In the genomic region with DNA sequence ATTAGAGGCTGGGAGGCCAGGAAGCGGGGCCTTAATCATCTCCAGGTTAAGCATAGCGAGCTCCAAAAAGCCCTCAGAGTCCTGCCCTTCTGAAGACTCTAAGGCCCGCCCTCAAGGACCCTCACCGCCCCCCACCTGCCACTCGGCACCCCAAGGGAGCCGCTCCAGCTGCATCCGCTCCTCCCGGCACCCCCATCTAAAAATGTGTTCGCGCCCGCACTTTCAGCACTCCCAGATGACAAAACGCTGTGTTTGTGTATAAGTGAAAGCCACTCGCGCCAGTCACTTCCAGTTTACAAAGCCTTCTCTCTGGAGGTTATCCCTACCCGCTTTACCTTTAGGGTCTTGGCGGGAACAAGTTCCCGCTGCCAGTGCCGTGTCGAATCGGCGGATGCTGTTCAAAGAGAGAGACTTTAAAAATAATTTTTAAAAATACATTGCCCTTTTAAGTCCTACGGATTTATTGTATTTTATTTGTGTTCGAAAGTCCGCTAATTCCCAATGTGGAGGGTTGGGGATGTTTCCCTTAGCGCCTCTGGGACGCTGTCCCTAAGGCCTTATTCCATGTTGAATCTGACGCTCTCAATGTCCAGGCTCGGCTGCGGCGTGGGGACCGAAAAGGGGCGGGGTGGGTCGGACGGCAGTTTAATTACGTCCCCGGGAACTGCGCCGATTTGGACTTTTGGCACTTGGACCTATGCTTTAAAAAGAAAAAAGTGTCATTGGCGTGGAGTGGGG, we compare ENCODE assay signal across 8 cellular contexts. TPM values are rescaled to one million over a fixed set of nuclear protein-coding genes. Genes with fewer than 3 reads are reported as not detected.
DNase-seq lines count a peak whose midpoint lies in the region; ATAC-seq and TF ChIP-seq lines count a peak whose summit lies in the region.

Gene DCLRE1A, minus strand, starts transcription at position 64 of the 738 bp plus-strand sequence. CDS start 900 bp downstream, outside the sequence.
A gene with protein sequence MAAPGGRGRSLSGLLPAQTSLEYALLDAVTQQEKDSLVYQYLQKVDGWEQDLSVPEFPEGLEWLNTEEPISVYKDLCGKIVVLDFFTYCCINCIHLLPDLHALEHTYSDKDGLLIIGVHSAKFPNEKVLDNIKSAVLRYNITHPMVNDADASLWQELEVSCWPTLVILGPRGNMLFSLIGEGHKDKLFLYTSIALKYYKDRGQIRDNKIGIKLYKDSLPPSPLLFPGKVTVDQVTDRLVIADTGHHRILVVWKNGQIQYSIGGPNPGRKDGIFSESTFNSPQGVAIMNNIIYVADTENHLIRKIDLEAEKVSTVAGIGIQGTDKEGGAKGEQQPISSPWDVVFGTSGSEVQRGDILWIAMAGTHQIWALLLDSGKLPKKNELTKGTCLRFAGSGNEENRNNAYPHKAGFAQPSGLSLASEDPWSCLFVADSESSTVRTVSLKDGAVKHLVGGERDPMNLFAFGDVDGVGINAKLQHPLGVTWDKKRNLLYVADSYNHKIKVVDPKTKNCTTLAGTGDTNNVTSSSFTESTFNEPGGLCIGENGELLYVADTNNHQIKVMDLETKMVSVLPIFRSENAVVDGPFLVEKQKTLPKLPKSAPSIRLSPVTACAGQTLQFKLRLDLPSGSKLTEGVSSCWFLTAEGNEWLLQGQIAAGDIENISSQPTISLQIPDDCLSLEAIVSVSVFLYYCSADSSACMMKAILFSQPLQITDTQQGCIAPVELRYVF (plus strand): TSS at position 643 of the 738 bp plus-strand sequence. CDS start 212 bp downstream, outside the sequence.

- peak within 1 kb of the TSS; percentile 86 for H3K4me2 ChIP-seq in hepatocyte

- H3K79me2 ChIP-seq in hepatocyte: peaks cover 45% of the 10 kb centered on the region

- no peaks in the 10 kb centered on the region for H4K20me1 ChIP-seq in hepatocyte (ENCODE audit: insufficient read depth, poor library complexity, severe bottlenecking)

- no peaks in the 10 kb centered on the region for H3K36me3 ChIP-seq in hepatocyte (replicated peaks; ENCODE audit: insufficient read depth, low read depth)

- peak; percentile 88 for DNase-seq in NCI-H146 (lab: John Stamatoyannopoulos, UW)
- peak; percentile 35 for DNase-seq in T-helper 9 cell
- peak; percentile 50 for DNase-seq in astrocyte of the cerebellum (ENCODE audit: low read depth)
- DNase-seq in hepatocyte (ENCODE audit: low spot score): peak; percentile 86
- peak; percentile 97 for DNase-seq in retina

- peak within 1 kb of the TSS; percentile 98 for H2AFZ ChIP-seq in hepatocyte

- in situ Hi-C loops in astrocyte of the cerebellum (cut with HindIII; ENCODE audit: low sequenced_read_pairs): no loop called here

- ATAC-seq in HG02763 (IDR thresholded peaks at IDR 0.05; ENCODE audit: unreplicated experiment): peak; percentile 48
- ATAC-seq in GM18870 (IDR thresholded peaks at IDR 0.05; ENCODE audit: unreplicated experiment): no peak

- H3K4me1 ChIP-seq in hepatocyte (ENCODE audit: insufficient read depth): peaks cover 17% of the 10 kb centered on the region

- 1% methylated on average over 38 of the region's 39 CpGs for WGBS in hepatocyte (ENCODE audit: low lambda C conversion rate, missing lambda C conversion rate)

- TF ChIP-seq CTCF in astrocyte of the cerebellum (IDR thresholded peaks at IDR 0.05; ENCODE audit: low read depth, low read length, missing control alignments): no peak
- TF ChIP-seq CTCF in hepatocyte (IDR thresholded peaks at IDR 0.05; ENCODE audit: poor library complexity): no peak

- peak; percentile 36 for TF ChIP-seq POLR2A in GM10847 (IDR thresholded peaks at IDR 0.05; ENCODE audit: extremely low read depth, insufficient read length)

- no peaks in the 10 kb centered on the region for H3K27me3 ChIP-seq in hepatocyte

- no peaks in the 10 kb centered on the region for H3K9me2 ChIP-seq in hepatocyte (replicated peaks; ENCODE audit: insufficient read depth)

- H3K27ac ChIP-seq in hepatocyte: peak within 1 kb of the TSS; percentile 98

- peak within 1 kb of the TSS; percentile 81 for H3K4me3 ChIP-seq in astrocyte of the cerebellum (ENCODE audit: low read depth, low read length)
- H3K4me3 ChIP-seq in hepatocyte: peak within 1 kb of the TSS; percentile 80

- H3K9me3 ChIP-seq in hepatocyte (ENCODE audit: low read depth): no peaks in the 10 kb centered on the region

RNA-seq across cellular contexts. Expression of gene DCLRE1A, which starts in this region (rescaled TPM):
- 7.5 and 7.7 TPM in 2 replicates for total RNA-seq in hepatocyte
- polyA plus RNA-seq in hepatocyte: 3.0 and 4.2 TPM in 2 replicates

RNA-seq across cellular contexts. Expression of the second gene that starts in this region (rescaled TPM):
- 22.1 and 22.8 TPM in 2 replicates for total RNA-seq in hepatocyte
- 7.8 and 14.8 TPM in 2 replicates for polyA plus RNA-seq in hepatocyte

Comparison
In these comparisons a context has a peak if more than half of its experiments do, and no peak if none do; other contexts are left out.
1. DNase-seq: peak in every context shown above with its lines; median percentile 97 in retina; 88 in NCI-H146; 86 in hepatocyte; 50 in astrocyte of the cerebellum; 35 in T-helper 9 cell.